In genomic region chr9:109401169-109401989, GRCh38 we compare ENCODE assay signal across 8 cellular contexts.
DNase-seq lines count a peak whose midpoint lies in the region; ATAC-seq and TF ChIP-seq lines count a peak whose summit lies in the region.

No MANE protein-coding gene starts in this region.

- H3K27ac Mint-ChIP-seq in stimulated activated naive CD8-positive, alpha-beta T cell treated with anti-CD3 and anti-CD28 coated beads, Interleukin-15, amount 100 ng/mL, for 72 hours: no peak overlapping the region

- intact Hi-C loops in ascending aorta (cut with DNase I): no loop called here

- no peak overlapping the region for H3K4me3 ChIP-seq in ascending aorta

- peak; percentile 38 for ATAC-seq in HG02642 (IDR thresholded peaks at IDR 0.05; ENCODE audit: poor library complexity, unreplicated experiment)
- ATAC-seq in stimulated activated naive CD8-positive, alpha-beta T cell treated with anti-CD3 and anti-CD28 coated beads, Interleukin-15, amount 100 ng/mL, for 72 hours: peak; percentile 45

- H3K4me3 Mint-ChIP-seq in stimulated activated naive CD8-positive, alpha-beta T cell treated with anti-CD3 and anti-CD28 coated beads, Interleukin-15, amount 100 ng/mL, for 72 hours: peak overlapping the region; percentile 5 to 39

- no peak overlapping the region for H3K27ac ChIP-seq in ascending aorta

- DNase-seq in stimulated activated CD4-positive, alpha-beta T cell treated with anti-CD3 and anti-CD28 coated beads, Interleukin-15, amount 100 ng/mL, for 24 hours: peak; percentile 64
- DNase-seq in stimulated activated CD4-positive, alpha-beta T cell treated with anti-CD3 and anti-CD28 coated beads, Interleukin-12 subunit alpha, Interleukin-12 subunit beta, amount 100 ng/mL, for 4 hours: no peak
- DNase-seq in NCI-H460 (ENCODE audit: extremely low read depth, low read depth) (peak; percentile 56), ascending aorta (ENCODE audit: low spot score in 2 of 2) (no peak), inferior parietal cortex (ENCODE audit: extremely low spot score) (peak; percentile 62), kidney glomerular epithelial cell (lab: John Stamatoyannopoulos, UW) (no peak)
- DNase-seq in stimulated activated naive CD8-positive, alpha-beta T cell treated with anti-CD3 and anti-CD28 coated beads, Interleukin-15, amount 100 ng/mL, for 72 hours: peak; percentile 43 to 66

- peaks cover 0 to 6% of the 10 kb centered on the region in 2 donors for H3K9me3 Mint-ChIP-seq in stimulated activated naive CD8-positive, alpha-beta T cell treated with anti-CD3 and anti-CD28 coated beads, Interleukin-15, amount 100 ng/mL, for 72 hours

- H3K9me3 ChIP-seq in ascending aorta: no peaks in the 10 kb centered on the region

- no peaks in the 10 kb centered on the region for H3K27me3 ChIP-seq in ascending aorta

- peaks cover 31% of the 10 kb centered on the region for H3K4me1 Mint-ChIP-seq in stimulated activated naive CD8-positive, alpha-beta T cell treated with anti-CD3 and anti-CD28 coated beads, Interleukin-15, amount 100 ng/mL, for 72 hours

- peaks cover 50 to 78% of the 10 kb centered on the region in 2 donors for H3K36me3 ChIP-seq in ascending aorta

- peaks cover 46% of the 10 kb centered on the region for H3K27me3 Mint-ChIP-seq in stimulated activated naive CD8-positive, alpha-beta T cell treated with anti-CD3 and anti-CD28 coated beads, Interleukin-15, amount 100 ng/mL, for 72 hours

- H3K4me1 ChIP-seq in ascending aorta: no peaks in the 10 kb centered on the region

- peak in 2 of 3 experiments; percentile 27 to 57 for TF ChIP-seq CTCF in ascending aorta (IDR thresholded peaks at IDR 0.05)

Comparison
In these comparisons a context has a peak if more than half of its experiments do, and no peak if none do; other contexts are left out.
1. DNase-seq: peak in stimulated activated CD4-positive, alpha-beta T cell treated with anti-CD3 and anti-CD28 coated beads, Interleukin-15, amount 100 ng/mL, for 24 hours (single experiment), NCI-H460 (single experiment), inferior parietal cortex (single experiment) and stimulated activated naive CD8-positive, alpha-beta T cell treated with anti-CD3 and anti-CD28 coated beads, Interleukin-15, amount 100 ng/mL, for 72 hours (2 of 2); none in stimulated activated CD4-positive, alpha-beta T cell treated with anti-CD3 and anti-CD28 coated beads, Interleukin-12 subunit alpha, Interleukin-12 subunit beta, amount 100 ng/mL, for 4 hours (single experiment), ascending aorta (0 of 2) and kidney glomerular epithelial cell (single experiment).